1 cellular context compared by ENCODE assay signal in the genomic region with DNA sequence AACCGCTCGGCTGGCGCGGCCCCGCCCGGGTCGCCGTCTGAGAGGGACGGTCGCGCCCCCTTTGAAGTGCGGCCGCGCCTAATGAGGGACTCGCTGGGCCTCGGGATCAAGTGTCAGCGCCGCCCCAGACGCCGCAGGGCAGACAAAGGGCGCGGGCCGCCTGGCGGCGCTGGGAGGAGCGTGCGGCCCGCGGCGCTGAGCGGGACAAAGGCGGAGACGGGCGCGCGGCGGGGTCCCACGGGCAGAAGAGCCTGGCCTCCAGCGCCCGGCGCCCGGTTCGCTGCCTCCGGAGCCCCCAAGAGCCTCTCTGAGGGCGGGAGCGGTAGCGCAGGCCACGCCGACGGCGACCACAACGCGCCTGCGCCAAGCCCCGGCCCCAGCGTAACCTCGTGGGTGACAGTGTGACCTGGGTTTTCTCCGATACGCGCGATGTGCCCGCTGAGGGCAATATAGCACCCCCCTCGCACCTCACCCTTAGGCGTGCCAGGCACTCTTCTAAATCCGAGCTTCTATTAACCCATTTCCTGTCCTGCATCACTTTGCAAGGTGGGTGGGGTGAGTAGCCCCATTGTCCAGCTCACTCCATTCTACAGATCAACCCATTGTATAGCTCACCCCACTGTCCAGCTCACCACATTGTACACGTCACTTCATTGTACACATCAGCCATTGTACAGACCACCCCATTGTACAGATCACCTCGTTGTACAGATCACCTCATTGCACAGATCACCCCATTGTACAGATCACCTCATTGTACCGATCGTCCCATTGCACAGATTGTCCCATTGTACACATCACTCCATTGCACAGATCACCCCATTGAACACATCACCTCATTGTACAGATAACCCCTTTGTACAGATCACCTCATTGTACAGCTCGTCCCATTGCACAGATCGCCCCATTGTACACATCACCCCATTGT.
TF ChIP-seq lines count a peak whose summit lies in the region.

No MANE protein-coding gene starts in this region.

TF ChIP-seq in H1, 55 proteins besides CTCF, POLR2A, EP300 and RAD21:
- TF ChIP-seq ASH2L (IDR thresholded peaks at IDR 0.05; ENCODE audit: low read length): no peak
- TF ChIP-seq, protein P1, sequence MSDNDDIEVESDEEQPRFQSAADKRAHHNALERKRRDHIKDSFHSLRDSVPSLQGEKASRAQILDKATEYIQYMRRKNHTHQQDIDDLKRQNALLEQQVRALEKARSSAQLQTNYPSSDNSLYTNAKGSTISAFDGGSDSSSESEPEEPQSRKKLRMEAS (IDR thresholded peaks at IDR 0.05): no peak; the same call in none of the 2 replicates
- TF ChIP-seq SP1 (IDR thresholded peaks at IDR 0.05; ENCODE audit: low read depth, low read length): 0 out of 2 replicates have a peak, but pooled peaks have one; percentile 8
- TF ChIP-seq PHF8 (conservative IDR thresholded peaks at IDR 0.05; ENCODE audit: low read depth, low read length): 0 out of 2 replicates have a peak, but pooled peaks have one; percentile 32
- TF ChIP-seq, protein P2, sequence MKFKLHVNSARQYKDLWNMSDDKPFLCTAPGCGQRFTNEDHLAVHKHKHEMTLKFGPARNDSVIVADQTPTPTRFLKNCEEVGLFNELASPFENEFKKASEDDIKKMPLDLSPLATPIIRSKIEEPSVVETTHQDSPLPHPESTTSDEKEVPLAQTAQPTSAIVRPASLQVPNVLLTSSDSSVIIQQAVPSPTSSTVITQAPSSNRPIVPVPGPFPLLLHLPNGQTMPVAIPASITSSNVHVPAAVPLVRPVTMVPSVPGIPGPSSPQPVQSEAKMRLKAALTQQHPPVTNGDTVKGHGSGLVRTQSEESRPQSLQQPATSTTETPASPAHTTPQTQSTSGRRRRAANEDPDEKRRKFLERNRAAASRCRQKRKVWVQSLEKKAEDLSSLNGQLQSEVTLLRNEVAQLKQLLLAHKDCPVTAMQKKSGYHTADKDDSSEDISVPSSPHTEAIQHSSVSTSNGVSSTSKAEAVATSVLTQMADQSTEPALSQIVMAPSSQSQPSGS (IDR thresholded peaks at IDR 0.05; ENCODE audit: low read length): no peak
- TF ChIP-seq CHD7 (IDR thresholded peaks at IDR 0.05; ENCODE audit: insufficient replicate concordance, low read length): no peak
- TF ChIP-seq TEAD4 (IDR thresholded peaks at IDR 0.05; ENCODE audit: low read depth, low read length): no peak
- TF ChIP-seq KDM4A (IDR thresholded peaks at IDR 0.05; ENCODE audit: low read depth, low read length, severe bottlenecking): no peak
- TF ChIP-seq GABPA (IDR thresholded peaks at IDR 0.05; ENCODE audit: borderline replicate concordance, insufficient read depth, low read length): 0 out of 2 replicates have a peak, but pooled peaks have one; percentile 55
- no peak for TF ChIP-seq ZNF274 (IDR thresholded peaks at IDR 0.05; ENCODE audit: borderline replicate concordance, extremely low read depth, low read length)
- no peak; the same call in 1 of the 2 replicates for TF ChIP-seq TBP (IDR thresholded peaks at IDR 0.05; ENCODE audit: low read depth, low read length)
- no peak for TF ChIP-seq CEBPB (IDR thresholded peaks at IDR 0.05; ENCODE audit: low read depth, low read length)
- TF ChIP-seq TCF12 (IDR thresholded peaks at IDR 0.05; ENCODE audit: low read depth, low read length): no peak
- no peak for TF ChIP-seq SIN3A (conservative IDR thresholded peaks at IDR 0.05 in 1 of 2, IDR thresholded peaks at IDR 0.05 in 1 of 2; ENCODE audit: low read depth in 1 of 2, low read length in 2 of 2)
- TF ChIP-seq TAF7 (optimal IDR thresholded peaks at IDR 0.05; ENCODE audit: borderline replicate concordance, low read depth, low read length): no peak
- TF ChIP-seq TAF1 (IDR thresholded peaks at IDR 0.05; ENCODE audit: low read depth, low read length): 0 out of 2 replicates have a peak, but pooled peaks have one; percentile 33
- no peak for TF ChIP-seq EZH2 (IDR thresholded peaks at IDR 0.05; ENCODE audit: low read depth, low read length, severe bottlenecking)
- no peak for TF ChIP-seq JUND (IDR thresholded peaks at IDR 0.05; ENCODE audit: low read length)
- TF ChIP-seq KDM5A (IDR thresholded peaks at IDR 0.05; ENCODE audit: low read length): no peak
- peak; percentile 40 for TF ChIP-seq NANOG (IDR thresholded peaks at IDR 0.05; ENCODE audit: insufficient read depth, low read depth, low read length, poor library complexity, severe bottlenecking)
- TF ChIP-seq NRF1 (IDR thresholded peaks at IDR 0.05; ENCODE audit: low read depth, low read length): no peak
- TF ChIP-seq, protein P3, sequence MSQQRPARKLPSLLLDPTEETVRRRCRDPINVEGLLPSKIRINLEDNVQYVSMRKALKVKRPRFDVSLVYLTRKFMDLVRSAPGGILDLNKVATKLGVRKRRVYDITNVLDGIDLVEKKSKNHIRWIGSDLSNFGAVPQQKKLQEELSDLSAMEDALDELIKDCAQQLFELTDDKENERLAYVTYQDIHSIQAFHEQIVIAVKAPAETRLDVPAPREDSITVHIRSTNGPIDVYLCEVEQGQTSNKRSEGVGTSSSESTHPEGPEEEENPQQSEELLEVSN (IDR thresholded peaks at IDR 0.05): peak; percentile 72; the same call in 1 of the 2 replicates
- no peak for TF ChIP-seq YY1 (IDR thresholded peaks at IDR 0.05; ENCODE audit: low read depth, low read length)
TF ChIP-seq in H1: peak in this region for 6.
